In genomic region chr17:68627956-68628355, GRCh38 we compare ENCODE assay signal across 19 cellular contexts. TPM values are rescaled to one million over a fixed set of nuclear protein-coding genes. Genes with fewer than 3 reads are reported as not detected.
DNase-seq lines count a peak whose midpoint lies in the region; ATAC-seq and TF ChIP-seq lines count a peak whose summit lies in the region.
"Had no signal": no experiment of that assay in that cellular context is flagged by ENCODE, and none has a peak within 500 bp of the region (broad histone marks: within the 10 kb centered on the region; RNA-seq: fewer than 3 reads in every experiment).

No MANE protein-coding gene starts in this region.

- H3K9me3 ChIP-seq in parathyroid adenoma (ENCODE audit: control insufficient read depth, low read length) (no peaks in the 10 kb centered on the region), T-helper 17 cell (ENCODE audit: control insufficient read depth, low read length, poor library complexity, severe bottlenecking) (no peaks in the 10 kb centered on the region)

- H3K9ac ChIP-seq in parathyroid adenoma, result no peak overlapping the region

- H3K27me3 Mint-ChIP-seq in Calu3 (ENCODE audit: unreplicated experiment) (no peaks in the 10 kb centered on the region), T-helper 17 cell (peaks cover 29% of the 10 kb centered on the region)

- H3K4me2 ChIP-seq in parathyroid adenoma (ENCODE audit: low read length), result no peak overlapping the region

- CTCF ChIA-PET in Calu3 (lab: Charles Lee) (no interaction called here), RWPE1 (lab: Yijun Ruan, JAX) (interaction anchor here (1.5 kb wide), 1 partner anchor 14 kb away, joined by 7 read pairs; no protein-coding TSS in a partner anchor)

- no peak overlapping the region for H3K27ac Mint-ChIP-seq in Calu3 (ENCODE audit: unreplicated experiment)
- no peak overlapping the region for H3K27ac Mint-ChIP-seq in T-helper 17 cell
- H3K27ac Mint-ChIP-seq: activated naive CD8-positive, alpha-beta T cell; natural killer cell treated with Interleukin-12 subunit alpha and Interleukin-12 subunit beta and Interleukin-15 and Interleukin-18, amount 100 ng/mL, for 72 hours; stimulated activated effector memory CD8-positive, alpha-beta T cell treated with anti-CD3 and anti-CD28 coated beads, Interleukin-12 subunit alpha, Interleukin-12 subunit beta, amount 100 ng/mL, for 72 hours had no signal

- H3K79me2 ChIP-seq in parathyroid adenoma, result no peaks in the 10 kb centered on the region

- no peak overlapping the region for H3K4me3 Mint-ChIP-seq in Calu3 (ENCODE audit: low read depth, unreplicated experiment)
- H3K4me3 Mint-ChIP-seq in T-helper 17 cell, result no peak overlapping the region
- H3K4me3 Mint-ChIP-seq: activated naive CD8-positive, alpha-beta T cell; natural killer cell treated with Interleukin-12 subunit alpha and Interleukin-12 subunit beta and Interleukin-15 and Interleukin-18, amount 100 ng/mL, for 72 hours; stimulated activated effector memory CD8-positive, alpha-beta T cell treated with anti-CD3 and anti-CD28 coated beads, Interleukin-12 subunit alpha, Interleukin-12 subunit beta, amount 100 ng/mL, for 72 hours had no signal

- peaks cover 4% of the 10 kb centered on the region for H3K4me1 ChIP-seq in parathyroid adenoma

- no peaks in the 10 kb centered on the region for H3K9me3 Mint-ChIP-seq in Calu3 (ENCODE audit: low read depth, unreplicated experiment)
- H3K9me3 Mint-ChIP-seq: natural killer cell treated with Interleukin-12 subunit alpha and Interleukin-12 subunit beta and Interleukin-15 and Interleukin-18, amount 100 ng/mL, for 72 hours; stimulated activated effector memory CD8-positive, alpha-beta T cell treated with anti-CD3 and anti-CD28 coated beads, Interleukin-12 subunit alpha, Interleukin-12 subunit beta, amount 100 ng/mL, for 72 hours had no signal

- no peaks in the 10 kb centered on the region for H3K27me3 ChIP-seq in parathyroid adenoma (ENCODE audit: control insufficient read depth, insufficient read depth, low read length)

- H3K4me1 Mint-ChIP-seq in Calu3 (ENCODE audit: low read depth, unreplicated experiment) (peaks cover 9% of the 10 kb centered on the region), T-helper 17 cell (no peaks in the 10 kb centered on the region)
- H3K4me1 Mint-ChIP-seq: stimulated activated effector memory CD8-positive, alpha-beta T cell treated with anti-CD3 and anti-CD28 coated beads, Interleukin-12 subunit alpha, Interleukin-12 subunit beta, amount 100 ng/mL, for 72 hours had no signal

- DNase-seq in Calu3, result peak; percentile 19
- peak; percentile 10 for DNase-seq in RWPE1 (ENCODE audit: low spot score)
- DNase-seq in islet precursor cell, result peak; percentile 84
- no peak for DNase-seq in T-helper 17 cell
- no peak for DNase-seq in HCEC 1CT
- DNase-seq in ACHN, result no peak
- DNase-seq: activated T-cell treated with anti-CD3 and anti-CD28 coated beads for 4 hours; central memory CD4-positive, alpha-beta T cell; Karpas-422; NCI-H146; NCI-H524; SW 1271 had no signal

- peak overlapping the region; percentile 58 for H2AFZ ChIP-seq in parathyroid adenoma

- H3K4me3 ChIP-seq in parathyroid adenoma (ENCODE audit: low read depth, low read length), result no peak overlapping the region

- intact Hi-C loops in Calu3 (cut with micrococcal nuclease; ENCODE audit: unreplicated experiment), result no loop called here

- POLR2A ChIA-PET in RWPE1 (lab: Yijun Ruan, JAX; ENCODE audit: low non-redundant PET), result no interaction called here

- no peak for TF ChIP-seq CTCF in Calu3 (IDR thresholded peaks at IDR 0.05; ENCODE audit: unreplicated experiment)
- no peak for TF ChIP-seq CTCF in RWPE1 (conservative IDR thresholded peaks at IDR 0.05; ENCODE audit: low read depth)
- TF ChIP-seq CTCF in parathyroid adenoma (IDR thresholded peaks at IDR 0.05), result no peak

- H3K27ac ChIP-seq in RWPE1 (no peak overlapping the region), parathyroid adenoma (peak overlapping the region; percentile 1)

- no peaks in the 10 kb centered on the region for H3K36me3 ChIP-seq in parathyroid adenoma (ENCODE audit: control insufficient read depth, insufficient read depth, low read length)

- H3K36me3 Mint-ChIP-seq in Calu3 (ENCODE audit: insufficient read depth, unreplicated experiment), result no peaks in the 10 kb centered on the region
- H3K36me3 Mint-ChIP-seq in T-helper 17 cell (ENCODE audit: low read depth), result peaks cover 2% of the 10 kb centered on the region
- H3K36me3 Mint-ChIP-seq: activated naive CD8-positive, alpha-beta T cell; natural killer cell treated with Interleukin-12 subunit alpha and Interleukin-12 subunit beta and Interleukin-15 and Interleukin-18, amount 100 ng/mL, for 72 hours; stimulated activated effector memory CD8-positive, alpha-beta T cell treated with anti-CD3 and anti-CD28 coated beads, Interleukin-12 subunit alpha, Interleukin-12 subunit beta, amount 100 ng/mL, for 72 hours had no signal

- in situ Hi-C loops in ACHN (cut with HindIII; ENCODE audit: low pct_ligation_motif_present, low pct_unique_long_range_greater_than_20kb, low sequenced_read_pairs), result no loop called here

- ATAC-seq in T-helper 17 cell (no peak), HG02571 (IDR thresholded peaks at IDR 0.05; ENCODE audit: unreplicated experiment) (no peak)
- ATAC-seq: activated CD4-positive, CD25-positive, alpha-beta regulatory T cell treated with anti-CD3 and anti-CD28 coated beads, Interleukin-2, amount 50 U/mL, for 24 hours; natural killer cell treated with Interleukin-12 subunit alpha and Interleukin-12 subunit beta and Interleukin-15 and Interleukin-18, amount 100 ng/mL, for 72 hours; Panc1; stimulated activated effector memory CD8-positive, alpha-beta T cell treated with anti-CD3 and anti-CD28 coated beads, Interleukin-12 subunit alpha, Interleukin-12 subunit beta, amount 100 ng/mL, for 72 hours had no signal

- no TSS peak for BruUV-seq in Calu3 (replicated peaks; lab: Mats Ljungman, UMichigan)

RNA-seq across cellular contexts. Expression of gene FAM20A, which starts 26.8 kb away (rescaled TPM):
- 0.59 and 1.3 TPM in 2 replicates for total RNA-seq in Calu3 (2022)
- under 1 TPM in 1 of 2 donors, not detected in 1; 0.42 TPM for total RNA-seq in T-helper 17 cell
- total RNA-seq: natural killer cell treated with Interleukin-12 subunit alpha and Interleukin-12 subunit beta and Interleukin-15 and Interleukin-18, amount 100 ng/mL, for 72 hours had no signal

Comparison
In these comparisons a context has a peak if more than half of its experiments do, and no peak if none do; other contexts are left out.
1. DNase-seq: peak in Calu3 (single experiment), RWPE1 (single experiment) and islet precursor cell (single experiment); none in T-helper 17 cell (0 of 3), HCEC 1CT (single experiment) and ACHN (single experiment).